In genomic region chr10:121138112-121138860, GRCh38 we compare ENCODE assay signal across 15 cellular contexts.
"Had no signal": no experiment of that assay in that cellular context is flagged by ENCODE, and none has a peak within 500 bp of the region (broad histone marks: within the 10 kb centered on the region; RNA-seq: fewer than 3 reads in every experiment).

No MANE protein-coding gene starts in this region.

- H3K4me1 Mint-ChIP-seq: activated CD8-positive, alpha-beta memory T cell treated with anti-CD3 and anti-CD28 coated beads, Interleukin-2, amount 10 ng/mL, durations not matched to agents 7 days and 5 days; natural killer cell; T-helper 17 cell had no signal

- H3K4me3 Mint-ChIP-seq: activated CD8-positive, alpha-beta memory T cell treated with anti-CD3 and anti-CD28 coated beads, Interleukin-2, amount 10 ng/mL, durations not matched to agents 7 days and 5 days; activated naive CD8-positive, alpha-beta T cell; activated T-cell treated with anti-CD3 and anti-CD28 coated beads, Interleukin-2, amount 50 U/mL, for 4 hours; natural killer cell; T-helper 17 cell had no signal

- DNase-seq: activated CD4-positive, alpha-beta T cell treated with anti-CD3 and anti-CD28 coated beads, Interleukin-2, amount 50 U/mL, for 4 hours; activated CD8-positive, alpha-beta memory T cell treated with anti-CD3 and anti-CD28 coated beads, Interleukin-2, amount 10 ng/mL, durations not matched to agents 7 days and 5 days; activated gamma-delta T cell; activated T-cell treated with anti-CD3 and anti-CD28 coated beads, Interleukin-2, amount 50 U/mL, for 4 hours; foreskin keratinocyte; head of caudate nucleus; mucosa of descending colon; natural killer cell; stimulated activated CD4-positive, alpha-beta T cell treated with anti-CD3 and anti-CD28 coated beads, Interleukin-12 subunit alpha, Interleukin-12 subunit beta, amount 100 ng/mL, for 4 hours; stimulated activated naive CD4-positive, alpha-beta T cell; substantia nigra; T-helper 17 cell; trophoblast cell had no signal

- H3K9me3 ChIP-seq: mucosa of descending colon had no signal

- H3K4me3 ChIP-seq: mucosa of descending colon had no signal

- H3K4me1 ChIP-seq: foreskin keratinocyte had no signal

- H3K36me3 Mint-ChIP-seq: activated CD8-positive, alpha-beta memory T cell treated with anti-CD3 and anti-CD28 coated beads, Interleukin-2, amount 10 ng/mL, durations not matched to agents 7 days and 5 days; activated naive CD8-positive, alpha-beta T cell; natural killer cell had no signal

- H3K27ac ChIP-seq: foreskin keratinocyte had no signal

- H3K27me3 ChIP-seq: foreskin keratinocyte had no signal

- H3K27ac Mint-ChIP-seq: activated CD8-positive, alpha-beta memory T cell treated with anti-CD3 and anti-CD28 coated beads, Interleukin-2, amount 10 ng/mL, durations not matched to agents 7 days and 5 days; activated naive CD8-positive, alpha-beta T cell; natural killer cell; T-helper 17 cell had no signal

- ATAC-seq: activated CD8-positive, alpha-beta memory T cell treated with anti-CD3 and anti-CD28 coated beads, Interleukin-2, amount 10 ng/mL, durations not matched to agents 7 days and 5 days; activated T-cell treated with anti-CD3 and anti-CD28 coated beads, Interleukin-2, amount 50 U/mL, for 4 hours; foreskin keratinocyte; left lobe of liver; mucosa of descending colon; natural killer cell; T-helper 17 cell had no signal

- H3K9me3 Mint-ChIP-seq: activated T-cell treated with anti-CD3 and anti-CD28 coated beads, Interleukin-2, amount 50 U/mL, for 4 hours had no signal

- H3K27me3 Mint-ChIP-seq: activated CD8-positive, alpha-beta memory T cell treated with anti-CD3 and anti-CD28 coated beads, Interleukin-2, amount 10 ng/mL, durations not matched to agents 7 days and 5 days; activated naive CD8-positive, alpha-beta T cell; T-helper 17 cell had no signal
